25 cellular contexts compared by ENCODE assay signal in genomic region chr19:16936901-16937300, GRCh38. TPM values are rescaled to one million over a fixed set of nuclear protein-coding genes. Genes with fewer than 3 reads are reported as not detected.
"Had no signal": no experiment of that assay in that cellular context is flagged by ENCODE, and none has a peak within 500 bp of the region (broad histone marks: within the 10 kb centered on the region; RNA-seq: fewer than 3 reads in every experiment).

No MANE protein-coding gene starts in this region.

- H3K27me3 ChIP-seq: colonic mucosa, esophagus muscularis mucosa, esophagus squamous epithelium, gastrocnemius medialis, heart left ventricle, heart right ventricle had no signal

- DNase-seq: colonic mucosa; cortex of kidney; dermis blood vessel endothelial cell; dorsolateral prefrontal cortex; effector CD4-positive, alpha-beta T cell; effector CD8-positive, alpha-beta T cell; effector memory CD4-positive, alpha-beta T cell; effector memory CD8-positive, alpha-beta T cell; endodermal cell; erythroblast; esophagus squamous epithelium; foreskin fibroblast; foreskin keratinocyte; foreskin melanocyte; gastrocnemius medialis; glutamatergic neuron; head of caudate nucleus; heart left ventricle; heart right ventricle had no signal

- ATAC-seq: effector memory CD8-positive, alpha-beta T cell; esophagus mucosa; foreskin keratinocyte; gastrocnemius medialis; gastroesophageal sphincter; heart left ventricle; heart right ventricle had no signal

- H3K9me3 ChIP-seq: colonic mucosa, gastrocnemius medialis had no signal

- H3K4me1 ChIP-seq: colonic mucosa, esophagus muscularis mucosa, esophagus squamous epithelium, foreskin keratinocyte, gastrocnemius medialis, gastroesophageal sphincter, heart left ventricle, heart right ventricle had no signal

- H3K4me3 ChIP-seq: colonic mucosa, coronary artery, dorsolateral prefrontal cortex, esophagus muscularis mucosa, esophagus squamous epithelium, gastrocnemius medialis, gastroesophageal sphincter, heart left ventricle, heart right ventricle had no signal

- H3K27ac ChIP-seq: colonic mucosa, coronary artery, dorsolateral prefrontal cortex, epithelial cell of prostate, esophagus muscularis mucosa, esophagus squamous epithelium, foreskin keratinocyte, gastrocnemius medialis, gastroesophageal sphincter, heart left ventricle, heart right ventricle had no signal

- H3K36me3 ChIP-seq: colonic mucosa, esophagus squamous epithelium, gastrocnemius medialis, gastroesophageal sphincter, heart right ventricle had no signal

RNA-seq across cellular contexts. Expression of gene F2RL3, which starts 48.1 kb away (rescaled TPM):
- total RNA-seq: endodermal cell, epithelial cell of proximal tubule, foreskin keratinocyte had no signal
- polyA plus RNA-seq: foreskin keratinocyte had no signal
